1 cellular context compared by ENCODE assay signal in the genomic region with DNA sequence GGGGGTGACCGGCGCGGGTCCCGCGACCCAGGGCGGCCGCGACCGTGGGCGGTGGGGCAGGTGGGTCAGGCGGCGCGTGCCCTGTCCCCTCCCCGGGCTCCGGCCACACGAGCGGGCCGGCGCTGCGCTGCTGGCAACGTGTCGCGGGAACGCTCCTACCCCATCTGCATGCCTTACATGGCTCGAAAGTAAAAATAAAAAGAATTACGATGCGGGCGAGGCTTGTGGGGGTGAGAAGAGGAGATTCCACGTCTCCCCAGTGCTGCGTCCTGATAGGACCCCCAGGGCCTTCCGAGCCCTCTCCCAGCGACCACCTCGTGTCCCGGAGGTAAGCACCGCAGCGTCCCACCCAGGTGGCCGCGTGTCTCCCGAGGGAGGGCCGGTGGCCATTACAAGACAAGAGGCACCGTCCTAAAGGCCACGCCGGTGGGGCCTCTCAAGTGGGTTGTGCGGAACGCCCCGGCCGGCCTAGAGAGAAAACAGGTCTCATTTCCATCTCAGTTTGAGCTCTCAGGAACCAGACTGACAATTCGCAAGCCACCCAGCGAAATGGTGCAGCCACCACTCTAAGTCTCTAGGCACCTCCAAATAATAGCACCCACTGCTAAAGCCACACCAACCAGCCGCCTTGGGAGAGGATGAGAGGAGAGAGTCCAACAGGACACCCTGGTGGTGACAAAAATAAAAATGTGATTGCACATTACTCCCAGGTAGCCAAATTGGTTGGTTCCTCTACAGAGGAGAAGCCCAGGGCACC.
TF ChIP-seq lines count a peak whose summit lies in the region.

No MANE protein-coding gene starts in this region.

TF ChIP-seq in HepG2, 621 proteins besides CTCF, POLR2A, EP300 and RAD21 (continued from another document and continues in another):
- TF ChIP-seq SPEN (CRISPR knock-in tag; IDR thresholded peaks at IDR 0.05; ENCODE audit: low read depth) (peak; percentile 26; the same call in 1 of the 2 replicates), BRD4 (CRISPR knock-in tag; IDR thresholded peaks at IDR 0.05) (peak; percentile 63; the same call in 1 of the 2 replicates), NFIB (CRISPR knock-in tag; IDR thresholded peaks at IDR 0.05; ENCODE audit: borderline replicate concordance) (no peak), ZNF407 (CRISPR knock-in tag; IDR thresholded peaks at IDR 0.05; ENCODE audit: not compliant biosample characterization) (no peak), SOX5 (CRISPR knock-in tag; IDR thresholded peaks at IDR 0.05; ENCODE audit: borderline replicate concordance) (no peak), ZNF781 (CRISPR knock-in tag; IDR thresholded peaks at IDR 0.05; ENCODE audit: borderline replicate concordance, not compliant biosample characterization) (peak; percentile 78), ZNF746 (CRISPR knock-in tag; IDR thresholded peaks at IDR 0.05) (peak; percentile 40; the same call in 1 of the 2 replicates), CENPX (CRISPR knock-in tag; IDR thresholded peaks at IDR 0.05) (no peak), ZBTB33 (CRISPR knock-in tag; IDR thresholded peaks at IDR 0.05) (0 out of 2 replicates have a peak, but pooled peaks have one; percentile 3), ARID2 (CRISPR knock-in tag; IDR thresholded peaks at IDR 0.05; ENCODE audit: borderline replicate concordance) (peak; percentile 69; the same call in 1 of the 2 replicates), ISX (CRISPR knock-in tag; conservative IDR thresholded peaks at IDR 0.05) (no peak), TOE1 (CRISPR knock-in tag; IDR thresholded peaks at IDR 0.05) (no peak), ZNF264 (CRISPR knock-in tag; IDR thresholded peaks at IDR 0.05) (0 out of 2 replicates have a peak, but pooled peaks have one; percentile 25), GFI1 (CRISPR knock-in tag; IDR thresholded peaks at IDR 0.05; ENCODE audit: borderline replicate concordance) (no peak), TBL1XR1 (IDR thresholded peaks at IDR 0.05; ENCODE audit: borderline replicate concordance, low read length, partially characterized antibody) (no peak), RERE (CRISPR knock-in tag; IDR thresholded peaks at IDR 0.05; ENCODE audit: low read depth) (no peak), SMARCC2 (IDR thresholded peaks at IDR 0.05) (no peak), ZBTB20 (CRISPR knock-in tag; IDR thresholded peaks at IDR 0.05; ENCODE audit: borderline replicate concordance, low read depth) (0 out of 2 replicates have a peak, but pooled peaks have one; percentile 17), SSRP1 (CRISPR knock-in tag; IDR thresholded peaks at IDR 0.05) (no peak), ARNT2 (CRISPR knock-in tag; IDR thresholded peaks at IDR 0.05; ENCODE audit: low read depth) (no peak)
- TF ChIP-seq, protein P1, sequence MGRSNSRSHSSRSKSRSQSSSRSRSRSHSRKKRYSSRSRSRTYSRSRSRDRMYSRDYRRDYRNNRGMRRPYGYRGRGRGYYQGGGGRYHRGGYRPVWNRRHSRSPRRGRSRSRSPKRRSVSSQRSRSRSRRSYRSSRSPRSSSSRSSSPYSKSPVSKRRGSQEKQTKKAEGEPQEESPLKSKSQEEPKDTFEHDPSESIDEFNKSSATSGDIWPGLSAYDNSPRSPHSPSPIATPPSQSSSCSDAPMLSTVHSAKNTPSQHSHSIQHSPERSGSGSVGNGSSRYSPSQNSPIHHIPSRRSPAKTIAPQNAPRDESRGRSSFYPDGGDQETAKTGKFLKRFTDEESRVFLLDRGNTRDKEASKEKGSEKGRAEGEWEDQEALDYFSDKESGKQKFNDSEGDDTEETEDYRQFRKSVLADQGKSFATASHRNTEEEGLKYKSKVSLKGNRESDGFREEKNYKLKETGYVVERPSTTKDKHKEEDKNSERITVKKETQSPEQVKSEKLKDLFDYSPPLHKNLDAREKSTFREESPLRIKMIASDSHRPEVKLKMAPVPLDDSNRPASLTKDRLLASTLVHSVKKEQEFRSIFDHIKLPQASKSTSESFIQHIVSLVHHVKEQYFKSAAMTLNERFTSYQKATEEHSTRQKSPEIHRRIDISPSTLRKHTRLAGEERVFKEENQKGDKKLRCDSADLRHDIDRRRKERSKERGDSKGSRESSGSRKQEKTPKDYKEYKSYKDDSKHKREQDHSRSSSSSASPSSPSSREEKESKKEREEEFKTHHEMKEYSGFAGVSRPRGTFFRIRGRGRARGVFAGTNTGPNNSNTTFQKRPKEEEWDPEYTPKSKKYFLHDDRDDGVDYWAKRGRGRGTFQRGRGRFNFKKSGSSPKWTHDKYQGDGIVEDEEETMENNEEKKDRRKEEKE (IDR thresholded peaks at IDR 0.05), result no peak
- TF ChIP-seq, protein P2, sequence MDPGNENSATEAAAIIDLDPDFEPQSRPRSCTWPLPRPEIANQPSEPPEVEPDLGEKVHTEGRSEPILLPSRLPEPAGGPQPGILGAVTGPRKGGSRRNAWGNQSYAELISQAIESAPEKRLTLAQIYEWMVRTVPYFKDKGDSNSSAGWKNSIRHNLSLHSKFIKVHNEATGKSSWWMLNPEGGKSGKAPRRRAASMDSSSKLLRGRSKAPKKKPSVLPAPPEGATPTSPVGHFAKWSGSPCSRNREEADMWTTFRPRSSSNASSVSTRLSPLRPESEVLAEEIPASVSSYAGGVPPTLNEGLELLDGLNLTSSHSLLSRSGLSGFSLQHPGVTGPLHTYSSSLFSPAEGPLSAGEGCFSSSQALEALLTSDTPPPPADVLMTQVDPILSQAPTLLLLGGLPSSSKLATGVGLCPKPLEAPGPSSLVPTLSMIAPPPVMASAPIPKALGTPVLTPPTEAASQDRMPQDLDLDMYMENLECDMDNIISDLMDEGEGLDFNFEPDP (CRISPR knock-in tag; conservative IDR thresholded peaks at IDR 0.05), result 0 out of 2 replicates have a peak, but pooled peaks have one; percentile 48
- TF ChIP-seq, protein P3, sequence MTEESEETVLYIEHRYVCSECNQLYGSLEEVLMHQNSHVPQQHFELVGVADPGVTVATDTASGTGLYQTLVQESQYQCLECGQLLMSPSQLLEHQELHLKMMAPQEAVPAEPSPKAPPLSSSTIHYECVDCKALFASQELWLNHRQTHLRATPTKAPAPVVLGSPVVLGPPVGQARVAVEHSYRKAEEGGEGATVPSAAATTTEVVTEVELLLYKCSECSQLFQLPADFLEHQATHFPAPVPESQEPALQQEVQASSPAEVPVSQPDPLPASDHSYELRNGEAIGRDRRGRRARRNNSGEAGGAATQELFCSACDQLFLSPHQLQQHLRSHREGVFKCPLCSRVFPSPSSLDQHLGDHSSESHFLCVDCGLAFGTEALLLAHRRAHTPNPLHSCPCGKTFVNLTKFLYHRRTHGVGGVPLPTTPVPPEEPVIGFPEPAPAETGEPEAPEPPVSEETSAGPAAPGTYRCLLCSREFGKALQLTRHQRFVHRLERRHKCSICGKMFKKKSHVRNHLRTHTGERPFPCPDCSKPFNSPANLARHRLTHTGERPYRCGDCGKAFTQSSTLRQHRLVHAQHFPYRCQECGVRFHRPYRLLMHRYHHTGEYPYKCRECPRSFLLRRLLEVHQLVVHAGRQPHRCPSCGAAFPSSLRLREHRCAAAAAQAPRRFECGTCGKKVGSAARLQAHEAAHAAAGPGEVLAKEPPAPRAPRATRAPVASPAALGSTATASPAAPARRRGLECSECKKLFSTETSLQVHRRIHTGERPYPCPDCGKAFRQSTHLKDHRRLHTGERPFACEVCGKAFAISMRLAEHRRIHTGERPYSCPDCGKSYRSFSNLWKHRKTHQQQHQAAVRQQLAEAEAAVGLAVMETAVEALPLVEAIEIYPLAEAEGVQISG (CRISPR knock-in tag; IDR thresholded peaks at IDR 0.05), result peak; percentile 39; the same call in 1 of the 2 replicates
- TF ChIP-seq, protein P4, sequence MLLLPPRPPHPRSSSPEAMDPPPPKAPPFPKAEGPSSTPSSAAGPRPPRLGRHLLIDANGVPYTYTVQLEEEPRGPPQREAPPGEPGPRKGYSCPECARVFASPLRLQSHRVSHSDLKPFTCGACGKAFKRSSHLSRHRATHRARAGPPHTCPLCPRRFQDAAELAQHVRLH (CRISPR knock-in tag; IDR thresholded peaks at IDR 0.05; ENCODE audit: borderline replicate concordance, low read depth), result peak; percentile 54; the same call in 1 of the 2 replicates
